15 cellular contexts compared by ENCODE assay signal in genomic region chr1:245232936-245233335, GRCh38.
"Had no signal": no experiment of that assay in that cellular context is flagged by ENCODE, and none has a peak within 500 bp of the region (broad histone marks: within the 10 kb centered on the region; RNA-seq: fewer than 3 reads in every experiment).

No MANE protein-coding gene starts in this region.

- DNase-seq: cortex of kidney; dorsolateral prefrontal cortex; effector CD8-positive, alpha-beta T cell; gastrocnemius medialis; heart right ventricle; hypothalamus; mammary epithelial cell; natural killer cell; nucleus accumbens; ovary; right cardiac atrium; small intestine; stimulated activated CD4-positive, alpha-beta T cell treated with anti-CD3 and anti-CD28 coated beads, Interleukin-2, amount 100 ng/mL, for 48 hours; stimulated activated naive CD4-positive, alpha-beta T cell treated with Interleukin-2 at 50 U/mL for 16 hours; trophoblast cell had no signal

- H3K27ac ChIP-seq: dorsolateral prefrontal cortex, gastrocnemius medialis, heart right ventricle, ovary had no signal

- H3K9me3 ChIP-seq: gastrocnemius medialis, heart right ventricle, ovary had no signal

- H3K27me3 ChIP-seq: gastrocnemius medialis, ovary had no signal

- H3K4me1 ChIP-seq: gastrocnemius medialis, heart right ventricle had no signal

- H3K36me3 ChIP-seq: gastrocnemius medialis, heart right ventricle, ovary had no signal

- H3K4me3 ChIP-seq: dorsolateral prefrontal cortex, gastrocnemius medialis, heart right ventricle, ovary had no signal
